ENCODE assay signal across 13 cellular contexts in genomic region chr2:99818842-99819241, GRCh38.
A peak's percentile ranks its signal among the peaks of the same experiment; 100 is the strongest.
DNase-seq lines count a peak whose midpoint lies in the region; ATAC-seq, FAIRE-seq and TF ChIP-seq lines count a peak whose summit lies in the region.
"Had no signal": no experiment of that assay in that cellular context is flagged by ENCODE, and none has a peak within 500 bp of the region (broad histone marks: within the 10 kb centered on the region; RNA-seq: fewer than 3 reads in every experiment).

No MANE protein-coding gene starts in this region.

- no peak overlapping the region for H3K27ac Mint-ChIP-seq in natural killer cell treated with Interleukin-12 subunit alpha and Interleukin-12 subunit beta and Interleukin-15 and Interleukin-18, amount 100 ng/mL, for 72 hours
- H3K27ac Mint-ChIP-seq: dendritic cell treated with granulocyte-macrophage colony-stimulating factor and Interleukin-4, amounts not matched to agents 40 ng/mL and 50 ng/mL, for 4 days; H9; naive thymus-derived CD4-positive, alpha-beta T cell had no signal

- TF ChIP-seq CTCF in astrocyte of the cerebellum (IDR thresholded peaks at IDR 0.05; ENCODE audit: low read depth, low read length, missing control alignments): peak; percentile 16

- DNase-seq in Caki2 (ENCODE audit: low read depth) (peak; percentile 33), astrocyte of the cerebellum (ENCODE audit: low read depth) (no peak)
- DNase-seq in Jurkat, Clone E6-1 (ENCODE audit: low read depth, low spot score): peak; percentile 56
- DNase-seq in natural killer cell treated with Interleukin-12 subunit alpha and Interleukin-12 subunit beta and Interleukin-15 and Interleukin-18, amount 100 ng/mL, for 72 hours (ENCODE audit: low spot score): no peak
- DNase-seq in effector CD4-positive, alpha-beta T cell: no peak
- DNase-seq: activated T-cell treated with anti-CD3 and anti-CD28 coated beads, Interleukin-2, amount 50 U/mL, for 4 hours; H9; stimulated activated CD4-positive, alpha-beta T cell treated with anti-CD3 and anti-CD28 coated beads, Interleukin-4, amount 100 ng/mL, for 4 hours had no signal

- H3K4me3 Mint-ChIP-seq in natural killer cell treated with Interleukin-12 subunit alpha and Interleukin-12 subunit beta and Interleukin-15 and Interleukin-18, amount 100 ng/mL, for 72 hours: no peak overlapping the region
- H3K4me3 Mint-ChIP-seq: activated T-cell treated with anti-CD3 and anti-CD28 coated beads, Interleukin-2, amount 50 U/mL, for 4 hours; dendritic cell treated with granulocyte-macrophage colony-stimulating factor and Interleukin-4, amounts not matched to agents 40 ng/mL and 50 ng/mL, for 4 days; H9; naive thymus-derived CD4-positive, alpha-beta T cell had no signal

- H3K4me3 ChIP-seq in Jurkat, Clone E6-1 (ENCODE audit: low read length): no peak overlapping the region
- no peak overlapping the region for H3K4me3 ChIP-seq in astrocyte of the cerebellum (ENCODE audit: low read depth, low read length)

- no peaks in the 10 kb centered on the region for H3K4me1 Mint-ChIP-seq in natural killer cell treated with Interleukin-12 subunit alpha and Interleukin-12 subunit beta and Interleukin-15 and Interleukin-18, amount 100 ng/mL, for 72 hours (ENCODE audit: low read depth in 2 of 2)
- H3K4me1 Mint-ChIP-seq: naive thymus-derived CD4-positive, alpha-beta T cell had no signal

- peaks cover 2 to 13% of the 10 kb centered on the region in 2 donors for H3K27me3 Mint-ChIP-seq in natural killer cell treated with Interleukin-12 subunit alpha and Interleukin-12 subunit beta and Interleukin-15 and Interleukin-18, amount 100 ng/mL, for 72 hours
- H3K27me3 Mint-ChIP-seq: dendritic cell treated with granulocyte-macrophage colony-stimulating factor and Interleukin-4, amounts not matched to agents 40 ng/mL and 50 ng/mL, for 4 days had no signal

- ATAC-seq in natural killer cell treated with Interleukin-12 subunit alpha and Interleukin-12 subunit beta and Interleukin-15 and Interleukin-18, amount 100 ng/mL, for 72 hours: no peak
- ATAC-seq in GM18907 (IDR thresholded peaks at IDR 0.05; ENCODE audit: unreplicated experiment) (no peak), HG02571 (IDR thresholded peaks at IDR 0.05; ENCODE audit: unreplicated experiment) (no peak)
- ATAC-seq: activated T-cell treated with anti-CD3 and anti-CD28 coated beads, Interleukin-2, amount 50 U/mL, for 4 hours; naive thymus-derived CD4-positive, alpha-beta T cell had no signal

- in situ Hi-C loops in Caki2 (cut with HindIII; ENCODE audit: low pct_unique_long_range_greater_than_20kb, low sequenced_read_pairs) (no loop called here), astrocyte of the cerebellum (cut with HindIII; ENCODE audit: low sequenced_read_pairs) (loop anchor here (5.0 kb wide), 1 partner anchor 92 kb away; no protein-coding TSS in a partner anchor)

- H3K36me3 Mint-ChIP-seq in natural killer cell treated with Interleukin-12 subunit alpha and Interleukin-12 subunit beta and Interleukin-15 and Interleukin-18, amount 100 ng/mL, for 72 hours: no peaks in the 10 kb centered on the region

- FAIRE-seq in islet of Langerhans (lab: Jason Lieb, UNC): peak; percentile 60

- H3K9me3 Mint-ChIP-seq in natural killer cell treated with Interleukin-12 subunit alpha and Interleukin-12 subunit beta and Interleukin-15 and Interleukin-18, amount 100 ng/mL, for 72 hours: no peaks in the 10 kb centered on the region

Comparison
In these comparisons a context has a peak if more than half of its experiments do, and no peak if none do; other contexts are left out.
1. DNase-seq: peak in Caki2 (single experiment) and Jurkat, Clone E6-1 (single experiment); none in astrocyte of the cerebellum (single experiment), natural killer cell treated with Interleukin-12 subunit alpha and Interleukin-12 subunit beta and Interleukin-15 and Interleukin-18, amount 100 ng/mL, for 72 hours (single experiment) and effector CD4-positive, alpha-beta T cell (single experiment).